Comparison of ENCODE assay signal across 10 cellular contexts in genomic region chr4:15771419-15772058, GRCh38. TPM values are rescaled to one million over a fixed set of nuclear protein-coding genes. Genes with fewer than 3 reads are reported as not detected.
DNase-seq lines count a peak whose midpoint lies in the region; ATAC-seq and TF ChIP-seq lines count a peak whose summit lies in the region.
"Had no signal": no experiment of that assay in that cellular context is flagged by ENCODE, and none has a peak within 500 bp of the region (broad histone marks: within the 10 kb centered on the region; RNA-seq: fewer than 3 reads in every experiment).

No MANE protein-coding gene starts in this region.

- H3K4me3 ChIP-seq in smooth muscle cell, result no peak overlapping the region
- H3K4me3 ChIP-seq: K562 had no signal

- ATAC-seq in GM21825 (IDR thresholded peaks at IDR 0.05; ENCODE audit: unreplicated experiment) (peak; percentile 78), HG03469 (IDR thresholded peaks at IDR 0.05; ENCODE audit: unreplicated experiment) (peak; percentile 86), memory B cell (ENCODE audit: low read depth) (peak; percentile 29)
- ATAC-seq: K562 had no signal

- H3K27me3 ChIP-seq in smooth muscle cell (ENCODE audit: low read depth), result peaks cover 54% of the 10 kb centered on the region

- H3K27me3 Mint-ChIP-seq in memory B cell, result peaks cover 22% of the 10 kb centered on the region

- POLR2A ChIA-PET in RWPE1 (lab: Yijun Ruan, JAX; ENCODE audit: low non-redundant PET), result no interaction called here

- no peak overlapping the region for H3K4me2 ChIP-seq in smooth muscle cell

- no peaks in the 10 kb centered on the region for H3K36me3 ChIP-seq in smooth muscle cell (ENCODE audit: low read depth)

- TF ChIP-seq CTCF in RWPE1 (conservative IDR thresholded peaks at IDR 0.05; ENCODE audit: low read depth), result no peak
- no peak for TF ChIP-seq CTCF in smooth muscle cell (IDR thresholded peaks at IDR 0.05; ENCODE audit: borderline replicate concordance, insufficient read depth, poor library complexity, severe bottlenecking)

- H3K27ac ChIP-seq in RWPE1, result no peak overlapping the region
- H3K27ac ChIP-seq in smooth muscle cell (ENCODE audit: low read depth), result no peak overlapping the region

- H3K9ac ChIP-seq in smooth muscle cell (ENCODE audit: low read depth), result no peak overlapping the region

- H3K4me1 ChIP-seq in smooth muscle cell (ENCODE audit: low read depth), result no peaks in the 10 kb centered on the region

- no peaks in the 10 kb centered on the region for H3K79me2 ChIP-seq in smooth muscle cell (ENCODE audit: low read depth)

- H3F3A ChIP-seq in smooth muscle cell (ENCODE audit: low read depth), result no peaks in the 10 kb centered on the region

- 73% methylated on average over 1 of the region's 1 CpG for WGBS in smooth muscle cell (ENCODE audit: low lambda C conversion rate)

- H3K27ac Mint-ChIP-seq in memory B cell, result no peak overlapping the region

- peak; percentile 42 for DNase-seq in activated CD4-positive, alpha-beta T cell treated with anti-CD3 and anti-CD28 coated beads for 48 hours
- no peak for DNase-seq in activated CD4-positive, alpha-beta T cell treated with anti-CD3 and anti-CD28 coated beads for 4 hours
- DNase-seq in memory B cell (ENCODE audit: low spot score in 2 of 2) (no peak), RWPE1 (ENCODE audit: low spot score) (no peak), smooth muscle cell (lab: John Stamatoyannopoulos, UW; ENCODE audit: unreplicated experiment) (no peak), GF-D8 (lab: John Stamatoyannopoulos, UW) (no peak)
- DNase-seq: SHP77 had no signal

- no peak overlapping the region for H3K4me3 Mint-ChIP-seq in memory B cell

- H3K4me1 Mint-ChIP-seq in memory B cell, result no peaks in the 10 kb centered on the region

- no peaks in the 10 kb centered on the region for H4K20me1 ChIP-seq in smooth muscle cell (ENCODE audit: low read depth)

- H3K9me3 ChIP-seq in smooth muscle cell (replicated peaks; ENCODE audit: low read depth), result no peaks in the 10 kb centered on the region

- H3K36me3 Mint-ChIP-seq in memory B cell, result no peaks in the 10 kb centered on the region

- no peak overlapping the region for H2AFZ ChIP-seq in smooth muscle cell (ENCODE audit: low read depth)

- H3K9me3 Mint-ChIP-seq in memory B cell, result no peaks in the 10 kb centered on the region

- CTCF ChIA-PET in RWPE1 (lab: Yijun Ruan, JAX), result no interaction called here

RNA-seq across cellular contexts. Expression of gene CD38, which starts 6.6 kb away (rescaled TPM):
- total RNA-seq in smooth muscle cell, result not detected in 2 replicates
- polyA plus RNA-seq in smooth muscle cell, result not detected in 2 replicates

Comparison
In these comparisons a context has a peak if more than half of its experiments do, and no peak if none do; other contexts are left out.
1. ATAC-seq: peak in every context shown above with its lines; median percentile 86 in HG03469; 78 in GM21825; 29 in memory B cell.